ENCODE assay signal across 12 cellular contexts in genomic region chr19:38713227-38713649, GRCh38. TPM values are rescaled to one million over a fixed set of nuclear protein-coding genes. Genes with fewer than 3 reads are reported as not detected.
DNase-seq lines count a peak whose midpoint lies in the region; ATAC-seq and TF ChIP-seq lines count a peak whose summit lies in the region.
"Had no signal": no experiment of that assay in that cellular context is flagged by ENCODE, and none has a peak within 500 bp of the region (broad histone marks: within the 10 kb centered on the region; RNA-seq: fewer than 3 reads in every experiment).

No MANE protein-coding gene starts in this region.

- no peak for TF ChIP-seq CTCF in RWPE1 (conservative IDR thresholded peaks at IDR 0.05; ENCODE audit: low read depth)
- no peak for TF ChIP-seq CTCF in testis (IDR thresholded peaks at IDR 0.05)
- no peak for TF ChIP-seq CTCF in OCI-LY7 (conservative IDR thresholded peaks at IDR 0.05; ENCODE audit: low read length)

- no peak for TF ChIP-seq POLR2A in testis (IDR thresholded peaks at IDR 0.05)

- H3K79me2 ChIP-seq in OCI-LY7 (ENCODE audit: insufficient read depth, low read depth, low read length), result no peaks in the 10 kb centered on the region

- DNase-seq in RWPE1 (ENCODE audit: low spot score) (no peak), mucosa of gallbladder (ENCODE audit: low spot score) (peak; percentile 75), testis (peak; percentile 84), OCI-LY7 (ENCODE audit: low spot score) (no peak), SHP77 treated with DMSO at 0.1 percent for 48 hours (lab: John Stamatoyannopoulos, UW) (no peak)
- DNase-seq: activated naive CD8-positive, alpha-beta T cell treated with anti-CD3 and anti-CD28 coated beads, Interleukin-2, amount 10 ng/mL, durations not matched to agents 7 days and 5 days; NCI-H1930; stimulated activated naive CD4-positive, alpha-beta T cell had no signal

- no peak overlapping the region for H3K4me2 ChIP-seq in OCI-LY7 (ENCODE audit: low read length)

- H3K4me1 ChIP-seq in testis, result peaks cover 35% of the 10 kb centered on the region
- H3K4me1 ChIP-seq in OCI-LY7 (ENCODE audit: insufficient read depth, low read length, poor library complexity, severe bottlenecking), result no peaks in the 10 kb centered on the region

- no peaks in the 10 kb centered on the region for H4K20me1 ChIP-seq in OCI-LY7 (ENCODE audit: insufficient read depth, low read length)

- no TSS peak for BruUV-seq in OCI-LY7 (replicated peaks; lab: Mats Ljungman, UMichigan)

- CTCF ChIA-PET in RWPE1 (lab: Yijun Ruan, JAX), result no interaction called here
- CTCF ChIA-PET in OCI-LY7 (lab: Charles Lee; ENCODE audit: unreplicated experiment), result no interaction called here

- H3K27ac ChIP-seq in RWPE1 (peak overlapping the region; percentile 87), testis (peak overlapping the region in 1 of 2 donors; percentile 9), OCI-LY7 (ENCODE audit: low read depth, low read length, poor library complexity, severe bottlenecking) (no peak overlapping the region)

- peak; percentile 14 for ATAC-seq in esophagus mucosa
- no peak for ATAC-seq in GM19324 (IDR thresholded peaks at IDR 0.05; ENCODE audit: low FRiP score, unreplicated experiment)
- ATAC-seq in HG03354 (IDR thresholded peaks at IDR 0.05; ENCODE audit: poor library complexity, severe bottlenecking, unreplicated experiment), result no peak
- ATAC-seq: activated CD4-positive, CD25-positive, alpha-beta regulatory T cell treated with anti-CD3 and anti-CD28 coated beads, Interleukin-2, amount 50 U/mL, for 24 hours had no signal

- H3K4me3 ChIP-seq in testis (no peak overlapping the region), OCI-LY7 (ENCODE audit: low read depth, low read length, poor library complexity, severe bottlenecking) (no peak overlapping the region)

- 59 to 66% methylated on average over 16 to 19 of the region's 19 CpGs for WGBS in testis, 2 donors

- POLR2A ChIA-PET in RWPE1 (lab: Yijun Ruan, JAX; ENCODE audit: low non-redundant PET), result no interaction called here
- POLR2A ChIA-PET in OCI-LY7 (lab: Charles Lee), result no interaction called here

- H2AFZ ChIP-seq in OCI-LY7 (ENCODE audit: low read length), result no peak overlapping the region

- intact Hi-C loops in testis (cut with DNase I; ENCODE audit: low total_unique reads), result no loop called here
- intact Hi-C loops in OCI-LY7 (cut with micrococcal nuclease; ENCODE audit: unreplicated experiment), result no loop called here

- no peaks in the 10 kb centered on the region for H3K27me3 ChIP-seq in testis

- H3K9me2 ChIP-seq in OCI-LY7 (ENCODE audit: insufficient read depth, low read length), result no peaks in the 10 kb centered on the region

- H3K36me3 ChIP-seq in testis (ENCODE audit: low read depth, missing control alignments) (no peaks in the 10 kb centered on the region), OCI-LY7 (ENCODE audit: insufficient read depth, low read length) (peaks cover 55% of the 10 kb centered on the region)

- H3K9me3 ChIP-seq in testis (no peaks in the 10 kb centered on the region), OCI-LY7 (ENCODE audit: low read length) (no peaks in the 10 kb centered on the region)

RNA-seq across cellular contexts. Expression of gene CAPN12, which starts 31.0 kb away (rescaled TPM):
- 2.2 TPM for total RNA-seq in esophagus mucosa
- 206 TPM for total RNA-seq in mucosa of gallbladder
- 1 to 10 TPM; 4.6 to 5.5 TPM for total RNA-seq in testis
- 3.6 TPM for polyA plus RNA-seq in testis (ENCODE audit: insufficient read depth, low read depth, low replicate concordance)
- 1.2 and 2.9 TPM in 2 replicates for total RNA-seq in OCI-LY7 (2014; rRNA removed; shearing (Covaris generic))
- total RNA-seq in OCI-LY7 (2022), result 2.6 and 3.7 TPM in 2 replicates

Comparison
In these comparisons a context has a peak if more than half of its experiments do, and no peak if none do; other contexts are left out.
1. DNase-seq: peak in mucosa of gallbladder (single experiment) and testis (single experiment); none in RWPE1 (single experiment), OCI-LY7 (single experiment) and SHP77 treated with DMSO at 0.1 percent for 48 hours (single experiment).
2. RNA of gene CAPN12, which starts 31.0 kb away (total RNA-seq): 206 TPM in mucosa of gallbladder (single experiment); 4.6 to 5.5 TPM in testis, 1.2 to 3.7 TPM in OCI-LY7 and 2.2 TPM in esophagus mucosa (single experiment); every median in the first group is over 10 times any median in the second.